ENCODE assay signal across 19 cellular contexts in genomic region chr17:17498606-17499301, GRCh38. TPM values are rescaled to one million over a fixed set of nuclear protein-coding genes. Genes with fewer than 3 reads are reported as not detected.
A peak's percentile ranks its signal among the peaks of the same experiment; 100 is the strongest.
DNase-seq lines count a peak whose midpoint lies in the region; ATAC-seq, FAIRE-seq and TF ChIP-seq lines count a peak whose summit lies in the region.
"Had no signal": no experiment of that assay in that cellular context is flagged by ENCODE, and none has a peak within 500 bp of the region (broad histone marks: within the 10 kb centered on the region; RNA-seq: fewer than 3 reads in every experiment).

No MANE protein-coding gene starts in this region.

- H3K23ac ChIP-seq in H1 (ENCODE audit: insufficient read length), result no peak overlapping the region
- H3K23ac ChIP-seq in mesendoderm (ENCODE audit: low read length), result no peak overlapping the region

- no peak overlapping the region for H3K4me2 ChIP-seq in H1 (ENCODE audit: insufficient read depth in 1 of 2, low read depth in 2 of 2, low read length in 2 of 2)
- no peak overlapping the region for H3K4me2 ChIP-seq in mesendoderm (ENCODE audit: low read length)

- H3K9me3 Mint-ChIP-seq in neural crest cell, result no peaks in the 10 kb centered on the region
- H3K9me3 Mint-ChIP-seq: CD4-positive, alpha-beta memory T cell had no signal

- peak; percentile 63 for DNase-seq in cardiac septum (ENCODE audit: low spot score)
- DNase-seq in right atrium auricular region (ENCODE audit: low spot score), result no peak
- DNase-seq in H1 (ENCODE audit: low read depth in 1 of 2, low spot score in 2 of 2), result no peak
- no peak for DNase-seq in neural crest cell (ENCODE audit: low read depth, low spot score)
- peak; percentile 31 for DNase-seq in small intestine
- DNase-seq in GM19239 (ENCODE audit: insufficient read length, low spot score), result no peak
- DNase-seq in mesendoderm, result no peak
- DNase-seq: Calu3; CD4-positive, alpha-beta memory T cell; DMS53; NCI-H146; NCI-H2081; NCI-H510A; NCI-H774 had no signal

- FAIRE-seq in H1 (lab: Jason Lieb, UNC), result no peak
- no peak for FAIRE-seq in small intestine (lab: Jason Lieb, UNC)
- no peak for FAIRE-seq in GM19239 (lab: Jason Lieb, UNC)
- FAIRE-seq: K562 had no signal

- peak overlapping the region; percentile 28 for H4K8ac ChIP-seq in H1 (ENCODE audit: extremely low read depth, insufficient read depth, low read length)
- H4K8ac ChIP-seq in mesendoderm (ENCODE audit: low read depth, low read length), result no peak overlapping the region

- no peak overlapping the region for H2AFZ ChIP-seq in H1 (ENCODE audit: low read length)

- H3K36me3 ChIP-seq in right atrium auricular region (no peaks in the 10 kb centered on the region), H1 (ENCODE audit: control insufficient read depth in 2 of 4, insufficient read depth in 4 of 4, low read length in 3 of 4) (no peaks in the 10 kb centered on the region), small intestine (ENCODE audit: control insufficient read depth in 2 of 2, insufficient read depth in 2 of 2, low read length in 2 of 2) (no peaks in the 10 kb centered on the region), mesendoderm (ENCODE audit: control insufficient read depth, insufficient read depth, low read length) (no peaks in the 10 kb centered on the region)

- peaks cover 2 to 4% of the 10 kb centered on the region in 2 experiments for H4K20me1 ChIP-seq in H1 (replicated peaks in 1 of 2; ENCODE audit: control insufficient read depth in 1 of 2, insufficient read depth in 2 of 2, low read length in 2 of 2)

- TF ChIP-seq EP300 in H1 (IDR thresholded peaks at IDR 0.05; ENCODE audit: borderline replicate concordance in 1 of 2, low read depth in 2 of 2, low read length in 2 of 2), result no peak

- H3K18ac ChIP-seq in H1 (ENCODE audit: extremely low read depth, low read length), result no peak overlapping the region
- no peak overlapping the region for H3K18ac ChIP-seq in mesendoderm (ENCODE audit: low read length)

- H3K56ac ChIP-seq in H1 (replicated peaks; ENCODE audit: insufficient read length, low read depth, low read length) (no peak overlapping the region), mesendoderm (ENCODE audit: low read length) (no peak overlapping the region)

- no peak for TF ChIP-seq POLR2A in H1 (IDR thresholded peaks at IDR 0.05; ENCODE audit: control extremely low read depth in 1 of 2, low read depth in 2 of 2, low read length in 2 of 2)

- no peak overlapping the region for H2BK5ac ChIP-seq in H1 (ENCODE audit: low read depth, low read length)
- H2BK5ac ChIP-seq in mesendoderm (ENCODE audit: low read length), result no peak overlapping the region

- H3K23me2 ChIP-seq in H1 (ENCODE audit: low read depth, low read length), result peaks cover 21% of the 10 kb centered on the region; the same call in 1 of the 2 replicates

- H2AK5ac ChIP-seq in H1 (ENCODE audit: low read depth, low read length) (no peak overlapping the region), mesendoderm (ENCODE audit: low read length) (no peak overlapping the region)

- H3K14ac ChIP-seq in H1 (ENCODE audit: insufficient read length), result no peak overlapping the region

- H3K4me3 ChIP-seq in right atrium auricular region, result no peak overlapping the region
- H3K4me3 ChIP-seq in H1 (ENCODE audit: extremely low read depth in 1 of 4, insufficient read depth in 2 of 4, low read depth in 3 of 4, low read length in 4 of 4), result no peak overlapping the region
- H3K4me3 ChIP-seq in small intestine (ENCODE audit: low read depth in 1 of 2, low read length in 2 of 2), result no peak overlapping the region
- no peak overlapping the region for H3K4me3 ChIP-seq in mesendoderm (ENCODE audit: low read length)
- H3K4me3 ChIP-seq: K562 had no signal

- no peak for ATAC-seq in GM18517 (IDR thresholded peaks at IDR 0.05; ENCODE audit: unreplicated experiment)
- ATAC-seq: HCT116, K562 had no signal

- H3K27ac Mint-ChIP-seq in neural crest cell (ENCODE audit: unreplicated experiment), result no peak overlapping the region
- H3K27ac Mint-ChIP-seq: CD4-positive, alpha-beta memory T cell had no signal

- no peak overlapping the region for H4K91ac ChIP-seq in H1 (replicated peaks; ENCODE audit: insufficient read length, low read length)

- H3K27me3 ChIP-seq in right atrium auricular region (no peaks in the 10 kb centered on the region), H1 (replicated peaks in 1 of 4; ENCODE audit: control insufficient read depth in 3 of 4, extremely low read depth in 1 of 4, insufficient read depth in 3 of 4, low read length in 3 of 4) (peaks cover 14 to 24% (median 21%) of the 10 kb centered on the region in 4 experiments; a peak in 6 of 7 replicates), small intestine (ENCODE audit: control insufficient read depth in 2 of 2, insufficient read depth in 2 of 2, low read length in 2 of 2) (no peaks in the 10 kb centered on the region), mesendoderm (ENCODE audit: insufficient read depth, low read length, poor library complexity) (no peaks in the 10 kb centered on the region)

- H2BK15ac ChIP-seq in H1 (ENCODE audit: low read length) (no peak overlapping the region), mesendoderm (replicated peaks; ENCODE audit: low read depth) (no peak overlapping the region)

- H2BK120ac ChIP-seq in H1 (replicated peaks; ENCODE audit: low read depth, low read length) (no peak overlapping the region), mesendoderm (ENCODE audit: low read depth, low read length) (no peak overlapping the region)

- H3K4me1 ChIP-seq in right atrium auricular region (peaks cover 0 to 28% of the 10 kb centered on the region in 2 donors), H1 (replicated peaks in 1 of 4; ENCODE audit: control insufficient read depth in 3 of 4, insufficient read depth in 4 of 4, low read length in 3 of 4) (peaks cover 4 to 23% (median 17%) of the 10 kb centered on the region in 4 experiments), small intestine (ENCODE audit: control insufficient read depth in 2 of 2, insufficient read depth in 1 of 2, low read depth in 1 of 2, low read length in 1 of 2) (peaks cover 0 to 2% of the 10 kb centered on the region in 2 donors), mesendoderm (ENCODE audit: control insufficient read depth, low read depth, low read length) (peaks cover under 1% of the 10 kb centered on the region)

- H3K79me2 ChIP-seq in H1 (ENCODE audit: control insufficient read depth in 1 of 2, insufficient read depth in 2 of 2, low read length in 2 of 2) (no peaks in the 10 kb centered on the region), mesendoderm (ENCODE audit: control insufficient read depth, insufficient read depth, low read length) (no peaks in the 10 kb centered on the region)

- no peaks in the 10 kb centered on the region for H3K36me3 Mint-ChIP-seq in neural crest cell (ENCODE audit: low read depth)
- H3K36me3 Mint-ChIP-seq: CD4-positive, alpha-beta memory T cell had no signal

- H2BK12ac ChIP-seq in H1 (ENCODE audit: low read depth, low read length), result no peak overlapping the region

- H3K27ac ChIP-seq in right atrium auricular region, result no peak overlapping the region
- no peak overlapping the region for H3K27ac ChIP-seq in H1 (ENCODE audit: low read depth, low read length)
- H3K27ac ChIP-seq in small intestine (ENCODE audit: low read depth in 1 of 2, low read length in 1 of 2), result no peak overlapping the region
- H3K27ac ChIP-seq in mesendoderm (ENCODE audit: low read depth, low read length), result no peak overlapping the region
- H3K27ac ChIP-seq: RWPE1 had no signal

- WGBS in H1 (ENCODE audit: extremely low coverage in 1 of 2, insufficient coverage in 1 of 2, insufficient read length in 1 of 2, insufficient replicate concordance in 2 of 2, low coverage in 1 of 2, low lambda C conversion rate in 2 of 2, missing lambda C conversion rate in 1 of 2), 2 experiments, result 86% methylated on average over 16 of the region's 16 CpGs; no CpG with 5 or more reads in 1 of the 2 experiments
- 50 to 79% (median 59%) methylated on average over 16 of the region's 16 CpGs for WGBS in small intestine, 3 donors
- WGBS in mesendoderm (ENCODE audit: extremely low coverage, insufficient coverage, low lambda C conversion rate), result no CpG with 5 or more reads among the region's 16 CpGs

- POLR2A ChIA-PET in H1 (lab: Charles Lee; ENCODE audit: partially characterized antibody), result interaction anchor here (4.7 kb wide), 1 partner anchor 92 kb away, joined by 20 read pairs; the partner anchor contains the start of gene PEMT

- H3K4me3 Mint-ChIP-seq in neural crest cell, result peak overlapping the region; percentile 66
- H3K4me3 Mint-ChIP-seq: CD4-positive, alpha-beta memory T cell had no signal

- H3K4me1 Mint-ChIP-seq in neural crest cell, result peaks cover 19% of the 10 kb centered on the region

- intact Hi-C loops in cardiac septum (cut with DNase I), result loop anchor here (5.0 kb wide), 5 partner anchors 54 to 146 kb away; no protein-coding TSS in a partner anchor

- peaks cover 33% of the 10 kb centered on the region for H3K27me3 Mint-ChIP-seq in neural crest cell (ENCODE audit: low read depth)

- H3K9me3 ChIP-seq in right atrium auricular region, result no peaks in the 10 kb centered on the region
- H3K9me3 ChIP-seq in H1 (ENCODE audit: insufficient read depth in 2 of 2, low read depth in 1 of 2, low read length in 1 of 2), result no peaks in the 10 kb centered on the region
- no peaks in the 10 kb centered on the region for H3K9me3 ChIP-seq in small intestine (ENCODE audit: control insufficient read depth, low read depth)

- H3K4ac ChIP-seq in H1 (replicated peaks; ENCODE audit: insufficient read length, low read depth, low read length), result no peak overlapping the region
- no peak overlapping the region for H3K4ac ChIP-seq in mesendoderm (ENCODE audit: low read depth, low read length)

- no peak overlapping the region for H2BK20ac ChIP-seq in H1 (ENCODE audit: low read length)

- no peak for TF ChIP-seq RAD21 in H1 (IDR thresholded peaks at IDR 0.05 in 1 of 2, conservative IDR thresholded peaks at IDR 0.05 in 1 of 2; ENCODE audit: low read depth in 2 of 2, low read length in 2 of 2)

- CTCF ChIA-PET in H1 (lab: Charles Lee; ENCODE audit: partially characterized antibody), result interaction anchor here (1.2 to 6.4 kb wide), 10 partner anchors 7 to 181 kb away, joined by 3 to 81 read pairs (median 8); no protein-coding TSS in a partner anchor

- H4K5ac ChIP-seq in H1 (ENCODE audit: insufficient read length, low read depth, low read length) (no peak overlapping the region), mesendoderm (ENCODE audit: low read length) (no peak overlapping the region)

- H3K79me1 ChIP-seq in H1 (ENCODE audit: low read depth, low read length) (no peaks in the 10 kb centered on the region), mesendoderm (ENCODE audit: low read length) (no peaks in the 10 kb centered on the region)

- H3K9ac ChIP-seq in H1 (replicated peaks in 1 of 4; ENCODE audit: extremely low read depth in 1 of 4, low read depth in 3 of 4, low read length in 3 of 4) (no peak overlapping the region), mesendoderm (ENCODE audit: low read length) (no peak overlapping the region)

- TF ChIP-seq CTCF in right atrium auricular region (IDR thresholded peaks at IDR 0.05) (no peak), H1 (IDR thresholded peaks at IDR 0.05; ENCODE audit: control extremely low read depth in 1 of 3, insufficient read depth in 1 of 3, low read depth in 1 of 3, low read length in 3 of 3) (no peak), neural crest cell (conservative IDR thresholded peaks at IDR 0.05) (no peak)

RNA-seq across cellular contexts. Expression of gene RASD1, which starts 2.6 kb away (rescaled TPM):
- 4.4 TPM for total RNA-seq in cardiac septum
- 100 to 1,000 TPM in 1 of 2 donors, 10 to 100 TPM in 1; 37.9 to 131 TPM for total RNA-seq in right atrium auricular region
- 1.8 and 2.6 TPM in 2 replicates for total RNA-seq in H1 (2021; fragmentation: NEBNext Ultra II Directional; extraction: Animal tissue kit (Norgen Biotek cat#: 25700))
- polyA plus RNA-seq in H1 (2011; rRNA removed), result 2.3 and 2.9 TPM in 2 replicates
- 2.4 TPM for polyA plus RNA-seq in H1 (2011; cell fraction: cytosol; rRNA removed)
- 5.4 TPM for polyA plus RNA-seq in H1 (2011; cell fraction: nucleus; rRNA removed)
- 0.72 to 2.7 TPM (median 2.0 TPM) in 4 replicates for polyA plus RNA-seq in H1 (2012, experiment 1 of 2)
- 2.0 TPM for polyA plus RNA-seq in H1 (2012, experiment 2 of 2)
- 1.5 TPM for polyA plus RNA-seq in H1 (2013, experiment 1 of 2)
- 1.5 TPM for polyA plus RNA-seq in H1 (2013, experiment 2 of 2)
- 1.9 and 2.1 TPM in 2 replicates for polyA minus RNA-seq in H1 (2011; rRNA and poly(A)+ RNA removed)
- polyA minus RNA-seq in H1 (2011; cell fraction: cytosol; rRNA and poly(A)+ RNA removed), result 1.9 TPM
- polyA minus RNA-seq in H1 (2011; cell fraction: nucleus; rRNA and poly(A)+ RNA removed), result 15.3 TPM
- total RNA-seq in neural crest cell, result 8.0 and 8.3 TPM in 2 replicates
- polyA plus RNA-seq in small intestine, result 10 to 100 TPM in 1 of 3 donors, 1 to 10 TPM in 2; 4.9 to 11.4 (median 7.6) TPM
- 0.77 TPM for polyA plus RNA-seq in mesendoderm (2013, experiment 1 of 2)
- polyA plus RNA-seq in mesendoderm (2013, experiment 2 of 2), result 0.66 TPM
- total RNA-seq: A172, Calu3 had no signal
- polyA plus RNA-seq: K562 had no signal

RNA-seq across cellular contexts. Expression of gene MED9, which starts 22.0 kb away (rescaled TPM):
- 30.5 TPM for total RNA-seq in cardiac septum
- total RNA-seq in right atrium auricular region, result 10 to 100 TPM; 36.7 to 41.0 TPM
- 15.8 and 16.9 TPM in 2 replicates for total RNA-seq in H1 (2021; fragmentation: NEBNext Ultra II Directional; extraction: Animal tissue kit (Norgen Biotek cat#: 25700))
- polyA plus RNA-seq in H1 (2011; rRNA removed), result 19.7 and 22.1 TPM in 2 replicates
- 22.5 TPM for polyA plus RNA-seq in H1 (2011; cell fraction: cytosol; rRNA removed)
- 17.7 TPM for polyA plus RNA-seq in H1 (2011; cell fraction: nucleus; rRNA removed)
- polyA plus RNA-seq in H1 (2012, experiment 1 of 2), result 11.9 to 16.0 TPM (median 14.9 TPM) in 4 replicates
- polyA plus RNA-seq in H1 (2012, experiment 2 of 2), result 19.9 TPM
- 12.0 TPM for polyA plus RNA-seq in H1 (2013, experiment 1 of 2)
- polyA plus RNA-seq in H1 (2013, experiment 2 of 2), result 11.1 TPM
- polyA minus RNA-seq in H1 (2011; rRNA and poly(A)+ RNA removed), result 14.9 and 21.8 TPM in 2 replicates
- polyA minus RNA-seq in H1 (2011; cell fraction: cytosol; rRNA and poly(A)+ RNA removed), result 10.3 TPM
- polyA minus RNA-seq in H1 (2011; cell fraction: nucleus; rRNA and poly(A)+ RNA removed), result 30.3 TPM
- 20.5 and 22.2 TPM in 2 replicates for total RNA-seq in neural crest cell
- 10 to 100 TPM; 11.6 to 17.4 (median 16.3) TPM for polyA plus RNA-seq in small intestine
- polyA plus RNA-seq in mesendoderm (2013, experiment 1 of 2), result 10.7 TPM
- 10.9 TPM for polyA plus RNA-seq in mesendoderm (2013, experiment 2 of 2)

Comparison
In these comparisons a context has a peak if more than half of its experiments do, and no peak if none do; other contexts are left out.
1. DNase-seq: peak in cardiac septum (single experiment) and small intestine (single experiment); none in right atrium auricular region (single experiment), H1 (0 of 2), neural crest cell (single experiment), GM19239 (single experiment) and mesendoderm (single experiment).